Comparison of ENCODE assay signal across 8 cellular contexts in the genomic region with DNA sequence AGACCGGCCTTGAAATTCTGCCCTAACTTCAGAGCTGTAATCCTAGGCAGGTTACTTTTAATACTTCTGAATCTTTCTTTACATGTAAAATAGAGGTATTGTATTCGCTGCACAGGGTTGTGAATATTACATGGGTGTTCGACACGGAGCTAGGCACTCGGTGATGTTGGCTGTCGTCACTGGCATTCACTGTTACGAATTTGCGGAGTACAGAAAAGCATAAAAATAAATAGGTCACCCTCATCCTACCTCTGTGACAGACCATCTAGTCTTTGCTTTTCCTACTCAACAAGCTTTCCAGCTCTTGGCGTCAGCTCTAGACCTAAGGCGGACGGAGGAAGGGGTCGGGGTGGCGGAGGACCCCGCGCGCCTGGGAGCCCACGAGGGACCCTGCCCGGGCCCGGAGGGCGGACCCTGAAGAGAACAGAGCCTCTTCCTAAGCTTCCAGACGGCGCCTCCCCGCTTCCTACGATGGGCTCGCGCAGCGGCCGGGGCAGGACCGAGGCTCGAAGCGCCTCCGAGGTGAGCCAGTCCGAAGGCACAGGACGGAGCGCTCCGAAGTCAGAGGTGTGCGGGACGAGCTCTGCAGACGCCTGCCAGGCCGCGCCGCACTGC. TPM values are rescaled to one million over a fixed set of nuclear protein-coding genes. Genes with fewer than 3 reads are reported as not detected.
DNase-seq lines count a peak whose midpoint lies in the region; TF ChIP-seq lines count a peak whose summit lies in the region.

No MANE protein-coding gene starts in this region.

- peak overlapping the region; percentile 94 for H3K4me3 ChIP-seq in neural cell (ENCODE audit: low read length)

- H3K27me3 ChIP-seq in neural cell (ENCODE audit: insufficient read depth, low read depth, low read length): no peaks in the 10 kb centered on the region

- H3K9ac ChIP-seq in neural cell (ENCODE audit: low read length): peak overlapping the region; percentile 93

- H2AFZ ChIP-seq in neural cell (ENCODE audit: low read depth, low read length): peak overlapping the region; percentile 41

- DNase-seq in DMS153 treated with DMSO at 0.1 percent for 48 hours (lab: John Stamatoyannopoulos, UW; ENCODE audit: unreplicated experiment) (peak; percentile 37), DMS153 (lab: John Stamatoyannopoulos, UW) (no peak), RPMI7951 (ENCODE audit: low read depth) (peak; percentile 13), epidermal melanocyte (ENCODE audit: insufficient read length, low spot score) (peak; percentile 6), GM19238 (ENCODE audit: insufficient read length, low spot score) (no peak), HuH-7 (ENCODE audit: low spot score) (no peak), NCI-H146 treated with DMSO at 0.1 percent for 48 hours (lab: John Stamatoyannopoulos, UW; ENCODE audit: unreplicated experiment) (no peak)

- H3K9me3 ChIP-seq in neural cell (ENCODE audit: low read length): no peaks in the 10 kb centered on the region

- peaks cover 3% of the 10 kb centered on the region for H3F3A ChIP-seq in neural cell (ENCODE audit: insufficient read depth, low read length, poor library complexity, severe bottlenecking)

- TF ChIP-seq CTCF in neural cell (IDR thresholded peaks at IDR 0.05; ENCODE audit: poor library complexity, severe bottlenecking): no peak

- H4K20me1 ChIP-seq in neural cell (ENCODE audit: insufficient read depth): no peaks in the 10 kb centered on the region

- TF ChIP-seq RAD21 in neural cell (conservative IDR thresholded peaks at IDR 0.05): no peak

- H3K4me2 ChIP-seq in neural cell (ENCODE audit: low read length): peak overlapping the region; percentile 88

- no peak for TF ChIP-seq EP300 in neural cell (conservative IDR thresholded peaks at IDR 0.05; ENCODE audit: poor library complexity, severe bottlenecking)

- peaks cover 27% of the 10 kb centered on the region for H3K79me2 ChIP-seq in neural cell (replicated peaks; ENCODE audit: insufficient read depth, low read length)

- no peaks in the 10 kb centered on the region for H3K9me2 ChIP-seq in neural cell (ENCODE audit: insufficient read depth, low read length)

- H3K27ac ChIP-seq in neural cell (ENCODE audit: low read length): peak overlapping the region; percentile 87

- H3K36me3 ChIP-seq in neural cell (ENCODE audit: insufficient read depth, low read length): no peaks in the 10 kb centered on the region

TF ChIP-seq in neural cell, 6 proteins besides CTCF, POLR2A, EP300 and RAD21:
- TF ChIP-seq EZH2 (IDR thresholded peaks at IDR 0.05; ENCODE audit: borderline replicate concordance, insufficient read depth, low read length, poor library complexity, severe bottlenecking) (no peak), MXI1 (conservative IDR thresholded peaks at IDR 0.05; ENCODE audit: poor library complexity, severe bottlenecking) (no peak), TAF1 (IDR thresholded peaks at IDR 0.05; ENCODE audit: low read depth) (no peak), POLR2AphosphoS5 (IDR thresholded peaks at IDR 0.05) (no peak), SMC3 (conservative IDR thresholded peaks at IDR 0.05; ENCODE audit: poor library complexity) (no peak), REST (IDR thresholded peaks at IDR 0.05; ENCODE audit: borderline replicate concordance) (no peak)

RNA-seq across cellular contexts. Expression of gene SPG7, which starts 0.9 kb away (rescaled TPM):
- 50.3 and 79.9 TPM in 2 replicates for total RNA-seq in RPMI7951 (2014; rRNA removed; shearing (Covaris generic))
- 216 and 248 TPM in 2 replicates for polyA plus RNA-seq in neural cell
- polyA minus RNA-seq in neural cell: 121 and 129 TPM in 2 replicates

RNA-seq across cellular contexts. Expression of gene ANKRD11, which starts 17.0 kb away (rescaled TPM):
- total RNA-seq in RPMI7951 (2014; rRNA removed; shearing (Covaris generic)): 31.2 and 38.4 TPM in 2 replicates
- polyA plus RNA-seq in neural cell: 32.5 and 53.7 TPM in 2 replicates
- polyA minus RNA-seq in neural cell: 63.3 and 67.7 TPM in 2 replicates

RNA-seq across cellular contexts. Expression of gene RPL13, which starts 53.2 kb away (rescaled TPM):
- 2,032 and 3,331 TPM in 2 replicates for total RNA-seq in RPMI7951 (2014; rRNA removed; shearing (Covaris generic))
- polyA plus RNA-seq in neural cell: 2,635 and 2,685 TPM in 2 replicates
- polyA minus RNA-seq in neural cell: 1,181 and 1,234 TPM in 2 replicates

Comparison
In these comparisons a context has a peak if more than half of its experiments do, and no peak if none do; other contexts are left out.
1. DNase-seq: peak in DMS153 treated with DMSO at 0.1 percent for 48 hours (single experiment), RPMI7951 (single experiment) and epidermal melanocyte (single experiment); none in DMS153 (single experiment), GM19238 (single experiment), HuH-7 (single experiment) and NCI-H146 treated with DMSO at 0.1 percent for 48 hours (single experiment).